8 cellular contexts compared by ENCODE assay signal in the genomic region with DNA sequence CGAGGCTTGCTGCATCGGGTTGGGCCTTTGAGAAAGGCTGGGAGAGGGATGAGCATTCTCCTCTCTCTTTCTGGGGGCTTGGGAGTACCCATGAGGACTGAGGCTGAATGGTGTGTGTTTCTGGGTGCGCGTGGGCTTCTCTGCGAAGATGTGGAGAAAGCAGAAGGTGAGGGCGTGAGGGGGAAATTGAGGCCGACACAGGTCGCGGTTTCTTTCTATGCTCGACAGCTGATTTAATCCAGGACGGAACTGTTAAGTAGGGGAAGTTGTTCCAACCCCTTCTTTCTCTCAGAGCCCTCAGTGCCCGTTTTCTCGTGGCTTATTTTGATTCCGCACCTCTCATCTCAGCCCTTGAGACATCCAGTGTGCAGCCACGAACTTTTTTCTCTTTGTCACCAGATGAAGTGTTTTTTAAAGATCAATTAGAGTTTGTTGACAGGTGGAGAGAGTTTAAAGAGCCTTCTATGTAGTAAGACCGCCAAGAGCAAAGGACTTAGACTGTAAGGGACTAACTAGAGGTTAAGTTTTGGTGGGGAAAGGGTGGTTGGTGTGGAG. TPM values are rescaled to one million over a fixed set of nuclear protein-coding genes. Genes with fewer than 3 reads are reported as not detected.
DNase-seq lines count a peak whose midpoint lies in the region; TF ChIP-seq lines count a peak whose summit lies in the region.

No MANE protein-coding gene starts in this region.

- no peaks in the 10 kb centered on the region for H3K36me3 ChIP-seq in CD4-positive, alpha-beta memory T cell (ENCODE audit: insufficient read depth, low read length)
- no peaks in the 10 kb centered on the region for H3K36me3 ChIP-seq in Loucy (ENCODE audit: insufficient read depth, low read length)
- no peaks in the 10 kb centered on the region for H3K36me3 ChIP-seq in neuron (ENCODE audit: insufficient read depth, low read length)

- peaks cover 21% of the 10 kb centered on the region for H3K4me1 ChIP-seq in CD4-positive, alpha-beta memory T cell (ENCODE audit: insufficient read depth, low read length)
- peaks cover 35% of the 10 kb centered on the region for H3K4me1 ChIP-seq in Loucy (ENCODE audit: insufficient read depth, low read length, poor library complexity, severe bottlenecking)
- peaks cover 9% of the 10 kb centered on the region for H3K4me1 ChIP-seq in neuron (ENCODE audit: insufficient read depth, low read length)

- CTCF ChIA-PET in CD4-positive, alpha-beta memory T cell (lab: Charles Lee; ENCODE audit: partially characterized antibody): no interaction called here

- H3K27me3 Mint-ChIP-seq in CD4-positive, alpha-beta memory T cell: peaks cover 6 to 12% of the 10 kb centered on the region in 2 donors

- TF ChIP-seq CTCF in Loucy (conservative IDR thresholded peaks at IDR 0.05; ENCODE audit: low read length) (no peak), dorsolateral prefrontal cortex (IDR thresholded peaks at IDR 0.05 in 54 of 56, conservative IDR thresholded peaks at IDR 0.05 in 2 of 56; ENCODE audit: low read depth in 1 of 56, partially characterized antibody in 56 of 56) (no peak)

- no peak for DNase-seq in CD4-positive, alpha-beta memory T cell
- DNase-seq in dorsolateral prefrontal cortex (no peak), NCI-H510A treated with DMSO at 0.1 percent for 48 hours (lab: John Stamatoyannopoulos, UW) (no peak), SW480 (ENCODE audit: low spot score) (no peak), GF-D8 (lab: John Stamatoyannopoulos, UW) (no peak), NCI-H226 (no peak)

- peak overlapping the region; percentile 85 for H2AFZ ChIP-seq in Loucy (ENCODE audit: low read length)
- peak overlapping the region; percentile 64 for H2AFZ ChIP-seq in neuron (ENCODE audit: low read depth, low read length)

- H3K4me3 ChIP-seq in CD4-positive, alpha-beta memory T cell (ENCODE audit: low read length in 2 of 2): peak overlapping the region; percentile 78 to 89
- H3K4me3 ChIP-seq in Loucy (ENCODE audit: low read length, poor library complexity, severe bottlenecking) (peak overlapping the region; percentile 76), dorsolateral prefrontal cortex (peak overlapping the region; percentile 58 to 99 (median 91)), neuron (ENCODE audit: low read length) (peak overlapping the region; percentile 65)

- H3K4me2 ChIP-seq in Loucy (ENCODE audit: low read depth, low read length, poor library complexity, severe bottlenecking): peak overlapping the region; percentile 93

- H4K20me1 ChIP-seq in Loucy (ENCODE audit: insufficient read depth, low read length, poor library complexity, severe bottlenecking): peaks cover 25% of the 10 kb centered on the region

- H3K36me3 Mint-ChIP-seq in CD4-positive, alpha-beta memory T cell: no peaks in the 10 kb centered on the region

- H3K27ac ChIP-seq in CD4-positive, alpha-beta memory T cell (ENCODE audit: low read depth, low read length): peak overlapping the region; percentile 44
- H3K27ac ChIP-seq in dorsolateral prefrontal cortex: peak overlapping the region in 55 of 59 donors; percentile 58 to 95 (median 87)

- H3K4me1 Mint-ChIP-seq in CD4-positive, alpha-beta memory T cell: peaks cover 15 to 39% (median 23%) of the 10 kb centered on the region in 4 donors

- peaks cover 56% of the 10 kb centered on the region for H3K79me2 ChIP-seq in Loucy (ENCODE audit: insufficient read depth, low read length)

- POLR2A ChIA-PET in CD4-positive, alpha-beta memory T cell (lab: Charles Lee; ENCODE audit: partially characterized antibody): interaction anchor here (0.9 to 5.6 kb wide), 10 partner anchors 9 to 934 kb away, joined by 3 to 60 read pairs (median 4); a partner anchor contains a TSS

- H3K27ac Mint-ChIP-seq in CD4-positive, alpha-beta memory T cell: peak overlapping the region; percentile 66 to 94 (median 80)

- peak overlapping the region; percentile 89 to 96 (median 92) for H3K4me3 Mint-ChIP-seq in CD4-positive, alpha-beta memory T cell

- peak overlapping the region; percentile 79 for H3K9ac ChIP-seq in Loucy (ENCODE audit: low read depth, low read length, poor library complexity, severe bottlenecking)

- no peaks in the 10 kb centered on the region for H3K9me2 ChIP-seq in Loucy (replicated peaks; ENCODE audit: low read depth, low read length)

- H3K9me3 Mint-ChIP-seq in CD4-positive, alpha-beta memory T cell: no peaks in the 10 kb centered on the region

- H3K27me3 ChIP-seq in CD4-positive, alpha-beta memory T cell (ENCODE audit: insufficient read depth, low read length): no peaks in the 10 kb centered on the region
- H3K27me3 ChIP-seq in Loucy (ENCODE audit: insufficient read depth, low read length, poor library complexity, severe bottlenecking) (no peaks in the 10 kb centered on the region), dorsolateral prefrontal cortex (no peaks in the 10 kb centered on the region), neuron (ENCODE audit: insufficient read depth, low read length) (no peaks in the 10 kb centered on the region)

- intact Hi-C loops in CD4-positive, alpha-beta memory T cell (cut with micrococcal nuclease): loop anchor here (5.0 kb wide), 1 partner anchor 161 kb away; a partner anchor contains a TSS
- intact Hi-C loops in dorsolateral prefrontal cortex (cut with DNase I): loop anchor here (2.0 to 10.0 kb wide), 4 partner anchors 75 to 349 kb away; a partner anchor contains a TSS

- no peaks in the 10 kb centered on the region for H3K9me3 ChIP-seq in CD4-positive, alpha-beta memory T cell (ENCODE audit: control insufficient read depth in 1 of 2, low read length in 2 of 2)
- H3K9me3 ChIP-seq in Loucy (ENCODE audit: insufficient read depth, low read depth, low read length) (no peaks in the 10 kb centered on the region), neuron (ENCODE audit: low read length) (no peaks in the 10 kb centered on the region)

- no peaks in the 10 kb centered on the region for H3F3A ChIP-seq in Loucy (ENCODE audit: low read depth)

RNA-seq across cellular contexts. Expression of a gene that starts 0.7 kb away (rescaled TPM):
- 1 to 10 TPM; 4.5 to 6.1 TPM for total RNA-seq in CD4-positive, alpha-beta memory T cell
- under 1 TPM in 1 of 2 donors, not detected in 1; 0.49 TPM for polyA plus RNA-seq in CD4-positive, alpha-beta memory T cell
- 10 to 100 TPM; 14.7 to 62.1 (median 30.1) TPM for total RNA-seq in dorsolateral prefrontal cortex

RNA-seq across cellular contexts. Expression of a gene that starts 27.5 kb away (rescaled TPM):
- 10 to 100 TPM; 16.4 to 20.0 TPM for total RNA-seq in CD4-positive, alpha-beta memory T cell
- 10 to 100 TPM; 26.4 to 28.2 TPM for polyA plus RNA-seq in CD4-positive, alpha-beta memory T cell
- 10 to 100 TPM; 10.9 to 26.1 (median 19.7) TPM for total RNA-seq in dorsolateral prefrontal cortex

RNA-seq across cellular contexts. Expression of a gene that starts 27.5 kb away (rescaled TPM):
- total RNA-seq in CD4-positive, alpha-beta memory T cell: 10 to 100 TPM; 19.0 to 20.0 TPM
- 1 to 10 TPM; 6.6 to 9.2 TPM for polyA plus RNA-seq in CD4-positive, alpha-beta memory T cell
- total RNA-seq in dorsolateral prefrontal cortex: 10 to 100 TPM; 20.3 to 61.0 (median 36.4) TPM
